23 cellular contexts compared by ENCODE assay signal in the genomic region with DNA sequence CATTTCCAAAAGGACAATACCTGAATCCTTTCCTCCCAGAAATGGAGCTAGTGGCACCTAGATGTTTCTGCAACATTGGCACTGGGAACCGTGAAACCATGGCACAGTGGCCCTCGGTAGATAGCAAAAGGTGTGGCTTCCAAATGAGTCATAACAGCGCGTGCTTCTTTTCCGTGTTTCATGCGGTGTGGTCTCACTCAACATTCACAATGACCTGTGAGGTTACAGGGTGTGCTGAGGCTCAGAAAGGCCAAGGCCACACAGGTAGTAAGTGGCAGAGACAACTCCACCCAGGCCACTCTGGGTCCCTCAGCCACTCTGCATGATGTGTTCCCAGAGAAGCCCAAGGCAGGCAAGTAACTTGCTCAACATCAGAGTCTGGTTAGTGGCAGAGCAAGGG.
DNase-seq lines count a peak whose midpoint lies in the region; ATAC-seq and TF ChIP-seq lines count a peak whose summit lies in the region.
"Had no signal": no experiment of that assay in that cellular context is flagged by ENCODE, and none has a peak within 500 bp of the region (broad histone marks: within the 10 kb centered on the region; RNA-seq: fewer than 3 reads in every experiment).

No MANE protein-coding gene starts in this region.

- TF ChIP-seq CTCF in suprapubic skin (IDR thresholded peaks at IDR 0.05), result no peak

- peaks cover 12% of the 10 kb centered on the region for H3K4me1 ChIP-seq in suprapubic skin

- H3K4me3 ChIP-seq in suprapubic skin, result no peak overlapping the region
- H3K4me3 ChIP-seq: gastroesophageal sphincter, SK-N-MC, thoracic aorta had no signal

- TF ChIP-seq POLR2A in suprapubic skin (IDR thresholded peaks at IDR 0.05), result no peak

- no peaks in the 10 kb centered on the region for H3K27me3 Mint-ChIP-seq in T-helper 17 cell
- H3K27me3 Mint-ChIP-seq: CD4-positive, alpha-beta memory T cell had no signal

- H3K27ac ChIP-seq in suprapubic skin, result no peak overlapping the region
- H3K27ac ChIP-seq: HL-60, neutrophil, SK-N-MC, thoracic aorta had no signal

- 50% methylated on average over 4 of the region's 6 CpGs for WGBS in suprapubic skin

- peak overlapping the region; percentile 67 for H3K27ac Mint-ChIP-seq in T-helper 17 cell
- H3K27ac Mint-ChIP-seq: IgD-negative memory B cell had no signal

- no peak for TF ChIP-seq EP300 in suprapubic skin (IDR thresholded peaks at IDR 0.05)

- DNase-seq in A172 (ENCODE audit: low spot score), result peak; percentile 46
- DNase-seq in T-helper 17 cell, result no peak
- DNase-seq in mucosa of gallbladder (ENCODE audit: low spot score), result peak; percentile 55
- DNase-seq in suprapubic skin (ENCODE audit: low spot score in 2 of 2), result no peak
- DNase-seq: activated gamma-delta T cell; amniotic stem cell; CD4-positive, alpha-beta memory T cell; central memory CD4-positive, alpha-beta T cell; erythroblast; GOT3; NCI-H1694; NCI-H774; stimulated activated CD8-positive, alpha-beta memory T cell treated with anti-CD3 and anti-CD28 coated beads, Interleukin-4, amount 100 ng/mL, for 48 hours had no signal

- H3K27me3 ChIP-seq in suprapubic skin, result no peaks in the 10 kb centered on the region
- H3K27me3 ChIP-seq: gastroesophageal sphincter had no signal

- no peaks in the 10 kb centered on the region for H3K36me3 ChIP-seq in suprapubic skin
- H3K36me3 ChIP-seq: gastroesophageal sphincter, neutrophil, thoracic aorta had no signal

- H3K4me1 Mint-ChIP-seq in T-helper 17 cell, result peaks cover 20% of the 10 kb centered on the region

- H3K9me3 ChIP-seq in T-helper 17 cell (ENCODE audit: control insufficient read depth, low read length, poor library complexity, severe bottlenecking) (no peaks in the 10 kb centered on the region), suprapubic skin (no peaks in the 10 kb centered on the region)
- H3K9me3 ChIP-seq: gastroesophageal sphincter, neutrophil, thoracic aorta had no signal

- H3K36me3 Mint-ChIP-seq in T-helper 17 cell (ENCODE audit: low read depth), result no peaks in the 10 kb centered on the region
- H3K36me3 Mint-ChIP-seq: IgD-negative memory B cell had no signal

- ATAC-seq in GM18520 (IDR thresholded peaks at IDR 0.05; ENCODE audit: unreplicated experiment) (peak; percentile 68), T-helper 17 cell (no peak), GM19395 (IDR thresholded peaks at IDR 0.05; ENCODE audit: unreplicated experiment) (no peak), GM21723 (IDR thresholded peaks at IDR 0.05; ENCODE audit: unreplicated experiment) (no peak), GM21619 (IDR thresholded peaks at IDR 0.05; ENCODE audit: unreplicated experiment) (no peak)
- ATAC-seq: gastroesophageal sphincter had no signal

- H3K4me3 Mint-ChIP-seq in T-helper 17 cell, result no peak overlapping the region
- H3K4me3 Mint-ChIP-seq: CD4-positive, alpha-beta memory T cell; IgD-negative memory B cell had no signal

Comparison
In these comparisons a context has a peak if more than half of its experiments do, and no peak if none do; other contexts are left out.
1. DNase-seq: peak in A172 (single experiment) and mucosa of gallbladder (single experiment); none in T-helper 17 cell (0 of 3) and suprapubic skin (0 of 2).